10 cellular contexts compared by ENCODE assay signal in genomic region chr12:11707535-11707934, GRCh38. TPM values are rescaled to one million over a fixed set of nuclear protein-coding genes. Genes with fewer than 3 reads are reported as not detected.
A peak's percentile ranks its signal among the peaks of the same experiment; 100 is the strongest.
DNase-seq lines count a peak whose midpoint lies in the region; ATAC-seq and TF ChIP-seq lines count a peak whose summit lies in the region.
"Had no signal": no experiment of that assay in that cellular context is flagged by ENCODE, and none has a peak within 500 bp of the region (broad histone marks: within the 10 kb centered on the region; RNA-seq: fewer than 3 reads in every experiment).

No MANE protein-coding gene starts in this region.

- H3K4me1 Mint-ChIP-seq in activated T-helper 1 cell treated with anti-CD3 and anti-CD28 coated beads, Interleukin-12 subunit alpha, Interleukin-12 subunit beta, Interleukin-2, Interleukin-4 antibody, amounts not matched to agents 30 ng/mL and 10 ng/mL and 1 ng/mL, durations not matched to agents 14 hours and 24 hours and 36 hours (ENCODE audit: low read depth), result peaks cover 58% of the 10 kb centered on the region

- no peaks in the 10 kb centered on the region for H3K9me3 ChIP-seq in lower lobe of right lung
- no peaks in the 10 kb centered on the region for H3K9me3 ChIP-seq in testis

- H3K36me3 ChIP-seq in lower lobe of right lung, result no peaks in the 10 kb centered on the region
- H3K36me3 ChIP-seq in testis (ENCODE audit: low read depth, missing control alignments), result no peaks in the 10 kb centered on the region

- H3K27me3 ChIP-seq in lower lobe of right lung (ENCODE audit: low read depth) (no peaks in the 10 kb centered on the region), testis (no peaks in the 10 kb centered on the region)

- H3K4me3 Mint-ChIP-seq in activated T-helper 1 cell treated with anti-CD3 and anti-CD28 coated beads, Interleukin-12 subunit alpha, Interleukin-12 subunit beta, Interleukin-2, Interleukin-4 antibody, amounts not matched to agents 30 ng/mL and 10 ng/mL and 1 ng/mL, durations not matched to agents 14 hours and 24 hours and 36 hours, result no peak overlapping the region
- H3K4me3 Mint-ChIP-seq: CD8-positive, alpha-beta T cell had no signal

- H3K4me1 ChIP-seq in lower lobe of right lung (peaks cover 60% of the 10 kb centered on the region), testis (peaks cover 27% of the 10 kb centered on the region)

- no peak for TF ChIP-seq CTCF in lower lobe of right lung (IDR thresholded peaks at IDR 0.05)
- no peak for TF ChIP-seq CTCF in testis (IDR thresholded peaks at IDR 0.05)

- peak; percentile 43 for DNase-seq in NCI-H345 (lab: John Stamatoyannopoulos, UW)
- no peak for DNase-seq in NCI-H345 treated with DMSO at 0.1 percent for 48 hours (lab: John Stamatoyannopoulos, UW; ENCODE audit: unreplicated experiment)
- DNase-seq in lower lobe of right lung, result no peak
- no peak for DNase-seq in testis
- DNase-seq in activated T-helper 1 cell treated with anti-CD3 and anti-CD28 coated beads, Interleukin-12 subunit alpha, Interleukin-12 subunit beta, Interleukin-2, Interleukin-4 antibody, amounts not matched to agents 30 ng/mL and 10 ng/mL and 1 ng/mL, durations not matched to agents 14 hours and 24 hours and 36 hours (ENCODE audit: low spot score), result no peak
- no peak for DNase-seq in D341Med (ENCODE audit: low spot score)
- DNase-seq: activated T-cell treated with anti-CD3 and anti-CD28 coated beads for 4 hours; CD8-positive, alpha-beta T cell had no signal

- intact Hi-C loops in lower lobe of right lung (cut with DNase I), result no loop called here
- intact Hi-C loops in testis (cut with DNase I; ENCODE audit: low total_unique reads), result no loop called here
- intact Hi-C loops in activated T-helper 1 cell treated with anti-CD3 and anti-CD28 coated beads, Interleukin-12 subunit alpha, Interleukin-12 subunit beta, Interleukin-2, Interleukin-4 antibody, amounts not matched to agents 30 ng/mL and 10 ng/mL and 1 ng/mL, durations not matched to agents 14 hours and 24 hours and 36 hours (cut with micrococcal nuclease), result no loop called here

- ATAC-seq in lower lobe of right lung (peak; percentile 40 to 50), GM18909 (IDR thresholded peaks at IDR 0.05; ENCODE audit: poor library complexity, unreplicated experiment) (no peak)
- ATAC-seq: CD8-positive, alpha-beta T cell had no signal

- H3K36me3 Mint-ChIP-seq in activated T-helper 1 cell treated with anti-CD3 and anti-CD28 coated beads, Interleukin-12 subunit alpha, Interleukin-12 subunit beta, Interleukin-2, Interleukin-4 antibody, amounts not matched to agents 30 ng/mL and 10 ng/mL and 1 ng/mL, durations not matched to agents 14 hours and 24 hours and 36 hours (ENCODE audit: low read depth), result peaks cover 43% of the 10 kb centered on the region

- H3K4me3 ChIP-seq in lower lobe of right lung, result no peak overlapping the region
- no peak overlapping the region for H3K4me3 ChIP-seq in testis

- no peaks in the 10 kb centered on the region for H3K9me3 Mint-ChIP-seq in activated T-helper 1 cell treated with anti-CD3 and anti-CD28 coated beads, Interleukin-12 subunit alpha, Interleukin-12 subunit beta, Interleukin-2, Interleukin-4 antibody, amounts not matched to agents 30 ng/mL and 10 ng/mL and 1 ng/mL, durations not matched to agents 14 hours and 24 hours and 36 hours
- H3K9me3 Mint-ChIP-seq: CD8-positive, alpha-beta T cell had no signal

- no peak for TF ChIP-seq POLR2A in testis (IDR thresholded peaks at IDR 0.05)

- no peak overlapping the region for H3K27ac Mint-ChIP-seq in activated T-helper 1 cell treated with anti-CD3 and anti-CD28 coated beads, Interleukin-12 subunit alpha, Interleukin-12 subunit beta, Interleukin-2, Interleukin-4 antibody, amounts not matched to agents 30 ng/mL and 10 ng/mL and 1 ng/mL, durations not matched to agents 14 hours and 24 hours and 36 hours
- H3K27ac Mint-ChIP-seq: CD8-positive, alpha-beta T cell had no signal

- H3K27me3 Mint-ChIP-seq in activated T-helper 1 cell treated with anti-CD3 and anti-CD28 coated beads, Interleukin-12 subunit alpha, Interleukin-12 subunit beta, Interleukin-2, Interleukin-4 antibody, amounts not matched to agents 30 ng/mL and 10 ng/mL and 1 ng/mL, durations not matched to agents 14 hours and 24 hours and 36 hours (ENCODE audit: insufficient read depth), result no peaks in the 10 kb centered on the region

- H3K27ac ChIP-seq in cingulate gyrus (ENCODE audit: low read depth, low read length) (peak overlapping the region; percentile 35), lower lobe of right lung (peak overlapping the region; percentile 29), testis (peak overlapping the region; percentile 18 to 49)

- WGBS in testis, 2 donors, result 30 to 33% methylated on average over 7 of the region's 7 CpGs

RNA-seq across cellular contexts. Expression of gene ETV6, which starts 58.1 kb away (rescaled TPM):
- total RNA-seq in lower lobe of right lung (48.4 TPM), testis (10 to 100 TPM; 16.3 to 20.9 TPM)
- 7.8 TPM for polyA plus RNA-seq in testis (ENCODE audit: insufficient read depth, low read depth, low replicate concordance)
- 117 and 131 TPM in 2 replicates for total RNA-seq in activated T-helper 1 cell treated with anti-CD3 and anti-CD28 coated beads, Interleukin-12 subunit alpha, Interleukin-12 subunit beta, Interleukin-2, Interleukin-4 antibody, amounts not matched to agents 30 ng/mL and 10 ng/mL and 1 ng/mL, durations not matched to agents 14 hours and 24 hours and 36 hours
